10 cellular contexts compared by ENCODE assay signal in genomic region chr5:100840769-100841168, GRCh38.
A peak's percentile ranks its signal among the peaks of the same experiment; 100 is the strongest.
DNase-seq lines count a peak whose midpoint lies in the region; ATAC-seq lines count a peak whose summit lies in the region.
"Had no signal": no experiment of that assay in that cellular context is flagged by ENCODE, and none has a peak within 500 bp of the region (broad histone marks: within the 10 kb centered on the region; RNA-seq: fewer than 3 reads in every experiment).

No MANE protein-coding gene starts in this region.

- ATAC-seq in HG02943 (IDR thresholded peaks at IDR 0.05; ENCODE audit: low read depth, unreplicated experiment) (peak; percentile 42), HG02763 (IDR thresholded peaks at IDR 0.05; ENCODE audit: unreplicated experiment) (no peak)
- ATAC-seq in activated CD8-positive, alpha-beta T cell treated with anti-CD3 and anti-CD28 coated beads, Interleukin-2, amount 10 ng/mL, durations not matched to agents 7 days and 5 days = peak; percentile 40
- peak; percentile 41 for ATAC-seq in stimulated activated effector memory CD8-positive, alpha-beta T cell treated with anti-CD3 and anti-CD28 coated beads, Interleukin-12 subunit alpha, Interleukin-12 subunit beta, amount 100 ng/mL, for 72 hours
- ATAC-seq: left cardiac atrium had no signal

- no peak overlapping the region for H3K4me3 Mint-ChIP-seq in activated naive CD4-positive, alpha-beta T cell treated with anti-CD3 and anti-CD28 coated beads, Interleukin-2, amount 10 ng/mL, durations not matched to agents 7 days and 5 days
- peak overlapping the region; percentile 41 for H3K4me3 Mint-ChIP-seq in activated CD8-positive, alpha-beta T cell treated with anti-CD3 and anti-CD28 coated beads, Interleukin-2, amount 10 ng/mL, durations not matched to agents 7 days and 5 days
- H3K4me3 Mint-ChIP-seq in stimulated activated effector memory CD8-positive, alpha-beta T cell treated with anti-CD3 and anti-CD28 coated beads, Interleukin-12 subunit alpha, Interleukin-12 subunit beta, amount 100 ng/mL, for 72 hours = peak overlapping the region; percentile 64

- no peaks in the 10 kb centered on the region for H3K27me3 Mint-ChIP-seq in activated naive CD4-positive, alpha-beta T cell treated with anti-CD3 and anti-CD28 coated beads, Interleukin-2, amount 10 ng/mL, durations not matched to agents 7 days and 5 days
- H3K27me3 Mint-ChIP-seq in activated CD8-positive, alpha-beta T cell treated with anti-CD3 and anti-CD28 coated beads, Interleukin-2, amount 10 ng/mL, durations not matched to agents 7 days and 5 days (ENCODE audit: low read depth) = no peaks in the 10 kb centered on the region

- H3K9me3 Mint-ChIP-seq in activated naive CD4-positive, alpha-beta T cell treated with anti-CD3 and anti-CD28 coated beads, Interleukin-2, amount 10 ng/mL, durations not matched to agents 7 days and 5 days = no peaks in the 10 kb centered on the region
- H3K9me3 Mint-ChIP-seq in activated CD8-positive, alpha-beta T cell treated with anti-CD3 and anti-CD28 coated beads, Interleukin-2, amount 10 ng/mL, durations not matched to agents 7 days and 5 days (ENCODE audit: insufficient read depth) = no peaks in the 10 kb centered on the region
- H3K9me3 Mint-ChIP-seq in stimulated activated effector memory CD8-positive, alpha-beta T cell treated with anti-CD3 and anti-CD28 coated beads, Interleukin-12 subunit alpha, Interleukin-12 subunit beta, amount 100 ng/mL, for 72 hours = no peaks in the 10 kb centered on the region

- peaks cover 48% of the 10 kb centered on the region for H3K36me3 Mint-ChIP-seq in activated naive CD4-positive, alpha-beta T cell treated with anti-CD3 and anti-CD28 coated beads, Interleukin-2, amount 10 ng/mL, durations not matched to agents 7 days and 5 days
- H3K36me3 Mint-ChIP-seq in activated CD8-positive, alpha-beta T cell treated with anti-CD3 and anti-CD28 coated beads, Interleukin-2, amount 10 ng/mL, durations not matched to agents 7 days and 5 days (ENCODE audit: low read depth) = peaks cover 50% of the 10 kb centered on the region
- H3K36me3 Mint-ChIP-seq in stimulated activated effector memory CD8-positive, alpha-beta T cell treated with anti-CD3 and anti-CD28 coated beads, Interleukin-12 subunit alpha, Interleukin-12 subunit beta, amount 100 ng/mL, for 72 hours = peaks cover 69% of the 10 kb centered on the region

- CTCF ChIA-PET in activated naive CD4-positive, alpha-beta T cell treated with anti-CD3 and anti-CD28 coated beads, Interleukin-2, amount 10 ng/mL, durations not matched to agents 7 days and 5 days (lab: Charles Lee) = interaction anchor here (1.1 to 4.9 kb wide), 3 partner anchors 46 to 61 kb away, joined by 3 to 31 read pairs (median 4); partner anchors contain the start of gene ST8SIA4
- CTCF ChIA-PET in activated CD8-positive, alpha-beta T cell treated with anti-CD3 and anti-CD28 coated beads, Interleukin-2, amount 10 ng/mL, durations not matched to agents 7 days and 5 days (lab: Charles Lee) = interaction anchor here (1.0 to 4.8 kb wide), 5 partner anchors 11 to 62 kb away, joined by 4 to 48 read pairs (median 7); partner anchors contain the start of gene ST8SIA4

- POLR2A ChIA-PET in activated CD8-positive, alpha-beta T cell treated with anti-CD3 and anti-CD28 coated beads, Interleukin-2, amount 10 ng/mL, durations not matched to agents 7 days and 5 days (lab: Charles Lee) = interaction anchor here (0.8 to 5.5 kb wide), 2 partner anchors 14 to 61 kb away, joined by 3 to 65 read pairs; partner anchors contain the start of gene ST8SIA4

- H3K4me1 Mint-ChIP-seq in activated naive CD4-positive, alpha-beta T cell treated with anti-CD3 and anti-CD28 coated beads, Interleukin-2, amount 10 ng/mL, durations not matched to agents 7 days and 5 days = peaks cover 51% of the 10 kb centered on the region
- H3K4me1 Mint-ChIP-seq in activated CD8-positive, alpha-beta T cell treated with anti-CD3 and anti-CD28 coated beads, Interleukin-2, amount 10 ng/mL, durations not matched to agents 7 days and 5 days (ENCODE audit: low read depth) = peaks cover 53% of the 10 kb centered on the region
- H3K4me1 Mint-ChIP-seq in stimulated activated effector memory CD8-positive, alpha-beta T cell treated with anti-CD3 and anti-CD28 coated beads, Interleukin-12 subunit alpha, Interleukin-12 subunit beta, amount 100 ng/mL, for 72 hours = peaks cover 54% of the 10 kb centered on the region

- peak overlapping the region; percentile 77 for H3K27ac Mint-ChIP-seq in activated naive CD4-positive, alpha-beta T cell treated with anti-CD3 and anti-CD28 coated beads, Interleukin-2, amount 10 ng/mL, durations not matched to agents 7 days and 5 days
- H3K27ac Mint-ChIP-seq in activated CD8-positive, alpha-beta T cell treated with anti-CD3 and anti-CD28 coated beads, Interleukin-2, amount 10 ng/mL, durations not matched to agents 7 days and 5 days = peak overlapping the region; percentile 82
- H3K27ac Mint-ChIP-seq in stimulated activated effector memory CD8-positive, alpha-beta T cell treated with anti-CD3 and anti-CD28 coated beads, Interleukin-12 subunit alpha, Interleukin-12 subunit beta, amount 100 ng/mL, for 72 hours = peak overlapping the region; percentile 90

- no peak for DNase-seq in activated naive CD4-positive, alpha-beta T cell treated with anti-CD3 and anti-CD28 coated beads, Interleukin-2, amount 10 ng/mL, durations not matched to agents 7 days and 5 days
- no peak for DNase-seq in activated naive CD4-positive, alpha-beta T cell treated with anti-CD3 and anti-CD28 coated beads, Interleukin-2, amount 50 U/mL, for 16 hours
- no peak for DNase-seq in activated CD8-positive, alpha-beta T cell treated with anti-CD3 and anti-CD28 coated beads, Interleukin-2, amount 10 ng/mL, durations not matched to agents 7 days and 5 days
- DNase-seq in stimulated activated effector memory CD8-positive, alpha-beta T cell treated with anti-CD3 and anti-CD28 coated beads, Interleukin-12 subunit alpha, Interleukin-12 subunit beta, amount 100 ng/mL, for 72 hours (ENCODE audit: low spot score in 2 of 2) = no peak
- no peak for DNase-seq in NCI-H1417 treated with DMSO at 0.1 percent for 48 hours (lab: John Stamatoyannopoulos, UW)
- DNase-seq in NCI-H446 (lab: John Stamatoyannopoulos, UW) = no peak
- DNase-seq: effector CD8-positive, alpha-beta T cell; left cardiac atrium had no signal
